In genomic region chr1:43073490-43074230, GRCh38 we compare ENCODE assay signal across 9 cellular contexts.
DNase-seq lines count a peak whose midpoint lies in the region; ATAC-seq and TF ChIP-seq lines count a peak whose summit lies in the region.
"Had no signal": no experiment of that assay in that cellular context is flagged by ENCODE, and none has a peak within 500 bp of the region (broad histone marks: within the 10 kb centered on the region; RNA-seq: fewer than 3 reads in every experiment).

No MANE protein-coding gene starts in this region.

- no peak for ATAC-seq in GM18861 (IDR thresholded peaks at IDR 0.05; ENCODE audit: unreplicated experiment)

- H3K27ac ChIP-seq in SJCRH30: no peak overlapping the region
- no peak overlapping the region for H3K27ac ChIP-seq in suprapubic skin
- H3K27ac ChIP-seq: epithelial cell of prostate had no signal

- 22% methylated on average over 8 of the region's 8 CpGs for whole genome bisulfite sequencing in suprapubic skin

- peak; percentile 68 to 94 for TF ChIP-seq CTCF in suprapubic skin (IDR thresholded peaks at IDR 0.05)

- H3K9me3 ChIP-seq in MG63 (no peaks in the 10 kb centered on the region), SJCRH30 (replicated peaks) (no peaks in the 10 kb centered on the region), suprapubic skin (no peaks in the 10 kb centered on the region)

- H3K36me3 ChIP-seq in MG63: no peaks in the 10 kb centered on the region
- H3K36me3 ChIP-seq in SJCRH30: no peaks in the 10 kb centered on the region
- H3K36me3 ChIP-seq in suprapubic skin: no peaks in the 10 kb centered on the region

- no peaks in the 10 kb centered on the region for H3K27me3 ChIP-seq in MG63
- no peaks in the 10 kb centered on the region for H3K27me3 ChIP-seq in SJCRH30
- no peaks in the 10 kb centered on the region for H3K27me3 ChIP-seq in suprapubic skin

- no peak for TF ChIP-seq POLR2A in suprapubic skin (IDR thresholded peaks at IDR 0.05)

- no peak for TF ChIP-seq EP300 in suprapubic skin (IDR thresholded peaks at IDR 0.05)

- peak; percentile 81 for DNase-seq in EH (ENCODE audit: low read depth)
- peak; percentile 60 for DNase-seq in MG63
- peak; percentile 71 to 92 for DNase-seq in SJCRH30
- DNase-seq in activated T-helper 9 cell treated with anti-CD3 and anti-CD28 coated beads, Interleukin-2, amount 50 U/mL, for 16 hours (ENCODE audit: low read depth): peak; percentile 62
- DNase-seq in foreskin melanocyte: peak; percentile 57
- peak; percentile 32 for DNase-seq in occipital lobe (lab: John Stamatoyannopoulos, UW)
- DNase-seq in suprapubic skin (ENCODE audit: low spot score in 2 of 2): peak in 1 of 2 donors; percentile 81

- no peaks in the 10 kb centered on the region for H3K4me1 ChIP-seq in SJCRH30
- H3K4me1 ChIP-seq in suprapubic skin: peaks cover 19% of the 10 kb centered on the region

- H3K4me3 ChIP-seq in MG63 (no peak overlapping the region), SJCRH30 (no peak overlapping the region), suprapubic skin (no peak overlapping the region)
